In the genomic region with DNA sequence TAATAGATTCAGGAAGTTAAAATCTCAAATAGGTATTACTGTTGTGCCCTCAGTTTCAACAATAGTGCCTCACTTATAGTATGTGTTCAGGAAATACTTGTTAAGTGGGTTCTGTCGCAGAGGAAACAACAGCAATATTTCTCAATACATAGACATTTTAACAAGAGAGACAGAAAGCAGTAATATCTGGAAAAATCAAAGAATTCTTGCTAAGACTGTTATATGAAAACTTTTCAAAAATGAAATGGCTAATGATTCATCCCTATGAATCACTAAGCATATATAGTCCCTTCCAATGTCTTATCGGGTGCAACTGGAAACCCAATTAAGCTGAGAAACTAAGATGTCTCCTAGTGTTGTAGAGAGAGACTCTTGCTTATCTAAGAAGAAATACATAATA, we compare ENCODE assay signal across 26 cellular contexts.
DNase-seq lines count a peak whose midpoint lies in the region; ATAC-seq and TF ChIP-seq lines count a peak whose summit lies in the region.
"Had no signal": no experiment of that assay in that cellular context is flagged by ENCODE, and none has a peak within 500 bp of the region (broad histone marks: within the 10 kb centered on the region; RNA-seq: fewer than 3 reads in every experiment).

No MANE protein-coding gene starts in this region.

- no peak overlapping the region for H4K91ac ChIP-seq in trophoblast cell (ENCODE audit: low read depth, low read length)

- no peak overlapping the region for H2BK120ac ChIP-seq in trophoblast cell (ENCODE audit: insufficient read depth, low read length, poor library complexity)

- H3K14ac ChIP-seq in trophoblast cell (ENCODE audit: low read length), result no peak overlapping the region

- H3K27me3 ChIP-seq in adipocyte (replicated peaks; ENCODE audit: control insufficient read depth, insufficient read depth, low read length) (no peaks in the 10 kb centered on the region), trophoblast cell (ENCODE audit: insufficient read depth, low read length) (no peaks in the 10 kb centered on the region)

- no peak overlapping the region for H3K9ac ChIP-seq in adipocyte (ENCODE audit: low read length)
- no peak overlapping the region for H3K9ac ChIP-seq in trophoblast cell (ENCODE audit: low read length)

- no peaks in the 10 kb centered on the region for H3K36me3 ChIP-seq in adipocyte (ENCODE audit: control insufficient read depth, insufficient read depth, low read length, severe bottlenecking)
- no peaks in the 10 kb centered on the region for H3K36me3 ChIP-seq in trophoblast cell (ENCODE audit: control insufficient read depth in 1 of 2, insufficient read depth in 2 of 2, low read length in 2 of 2)

- no peaks in the 10 kb centered on the region for H3K9me3 Mint-ChIP-seq in HFFc6
- H3K9me3 Mint-ChIP-seq in activated T-helper 17 cell treated with anti-CD3 and anti-CD28 coated beads, Interleukin-2, amount 50 U/mL, for 72 hours, result no peaks in the 10 kb centered on the region

- H3K4me3 Mint-ChIP-seq in HFFc6, result no peak overlapping the region
- no peak overlapping the region for H3K4me3 Mint-ChIP-seq in activated T-helper 17 cell treated with anti-CD3 and anti-CD28 coated beads, Interleukin-2, amount 50 U/mL, for 72 hours
- H3K4me3 Mint-ChIP-seq: CD4-positive, CD25-positive, alpha-beta regulatory T cell; T-helper 17 cell had no signal

- DNase-seq in EH (ENCODE audit: low read depth) (peak; percentile 47), HFFc6 (peak; percentile 3), adipocyte (ENCODE audit: low read depth) (peak; percentile 34), trophoblast cell (peak; percentile 53 to 85), T-helper 2 cell (no peak)
- DNase-seq: CD4-positive, CD25-positive, alpha-beta regulatory T cell; COR-L47; DMS79; GDM1; KG1; MV-4-11; NCI-H1694; NCI-H2081 treated with DMSO at 0.1 percent for 48 hours; NCI-H2171 treated with DMSO at 0.1 percent for 48 hours; NCI-H446; NCI-H526; OCI-M1; RPMI8226; SHP77 treated with DMSO at 0.1 percent for 48 hours; SW 1271; T-helper 17 cell had no signal

- H3K9me3 ChIP-seq in adipocyte (ENCODE audit: control insufficient read depth, low read length) (no peaks in the 10 kb centered on the region), trophoblast cell (ENCODE audit: insufficient read depth, low read depth, low read length) (no peaks in the 10 kb centered on the region)
- H3K9me3 ChIP-seq: A549 had no signal

- no peak overlapping the region for H3K4me2 ChIP-seq in trophoblast cell (ENCODE audit: low read length)
- H3K4me2 ChIP-seq: A549 had no signal

- no peak for ATAC-seq in HG02938 (IDR thresholded peaks at IDR 0.05; ENCODE audit: unreplicated experiment)
- no peak for ATAC-seq in activated T-helper 17 cell treated with anti-CD3 and anti-CD28 coated beads, Interleukin-2, amount 50 U/mL, for 72 hours (replicated peaks)
- ATAC-seq: A549, T-helper 17 cell had no signal

- H3K27ac ChIP-seq in trophoblast cell (ENCODE audit: low read depth, low read length), result no peak overlapping the region
- H3K27ac ChIP-seq: A549, HL-60, SK-N-MC had no signal

- H3K4me1 Mint-ChIP-seq in HFFc6 (ENCODE audit: low read depth), result peaks cover 24% of the 10 kb centered on the region
- H3K4me1 Mint-ChIP-seq in activated T-helper 17 cell treated with anti-CD3 and anti-CD28 coated beads, Interleukin-2, amount 50 U/mL, for 72 hours, result no peaks in the 10 kb centered on the region
- H3K4me1 Mint-ChIP-seq: CD4-positive, CD25-positive, alpha-beta regulatory T cell; T-helper 17 cell had no signal

- no peak overlapping the region for H2BK12ac ChIP-seq in trophoblast cell (ENCODE audit: low read length)

- H4K8ac ChIP-seq in trophoblast cell (ENCODE audit: low read depth, low read length), result no peak overlapping the region

- no peak overlapping the region; the same call in 1 of the 2 replicates for H3K27ac Mint-ChIP-seq in HFFc6
- H3K27ac Mint-ChIP-seq in activated T-helper 17 cell treated with anti-CD3 and anti-CD28 coated beads, Interleukin-2, amount 50 U/mL, for 72 hours, result no peak overlapping the region
- H3K27ac Mint-ChIP-seq: CD4-positive, CD25-positive, alpha-beta regulatory T cell; T-helper 17 cell had no signal

- no peaks in the 10 kb centered on the region for H3K79me2 ChIP-seq in trophoblast cell (ENCODE audit: control insufficient read depth, insufficient read depth, low read length, poor library complexity)

- H3K36me3 Mint-ChIP-seq in HFFc6 (ENCODE audit: low read depth), result no peaks in the 10 kb centered on the region
- no peaks in the 10 kb centered on the region for H3K36me3 Mint-ChIP-seq in activated T-helper 17 cell treated with anti-CD3 and anti-CD28 coated beads, Interleukin-2, amount 50 U/mL, for 72 hours (ENCODE audit: low read depth)
- H3K36me3 Mint-ChIP-seq: CD4-positive, CD25-positive, alpha-beta regulatory T cell had no signal

- no peak for TF ChIP-seq CTCF in HFFc6 (IDR thresholded peaks at IDR 0.05)

- H3K4me1 ChIP-seq in adipocyte (ENCODE audit: control insufficient read depth, insufficient read depth, low read length) (no peaks in the 10 kb centered on the region), trophoblast cell (ENCODE audit: control insufficient read depth in 1 of 2, insufficient read depth in 2 of 2, low read length in 2 of 2) (no peaks in the 10 kb centered on the region)

- H3K18ac ChIP-seq in trophoblast cell (ENCODE audit: low read length), result no peak overlapping the region

- peaks cover 1% of the 10 kb centered on the region; the same call in 1 of the 2 replicates for H3K27me3 Mint-ChIP-seq in HFFc6 (ENCODE audit: insufficient read depth)
- no peaks in the 10 kb centered on the region for H3K27me3 Mint-ChIP-seq in activated T-helper 17 cell treated with anti-CD3 and anti-CD28 coated beads, Interleukin-2, amount 50 U/mL, for 72 hours
- H3K27me3 Mint-ChIP-seq: CD4-positive, CD25-positive, alpha-beta regulatory T cell; T-helper 17 cell had no signal

- no peak overlapping the region for H2BK5ac ChIP-seq in trophoblast cell (ENCODE audit: low read depth, low read length, poor library complexity)

- no peaks in the 10 kb centered on the region for H3K79me1 ChIP-seq in trophoblast cell (ENCODE audit: low read length)

- no peak overlapping the region for H3K4ac ChIP-seq in trophoblast cell (ENCODE audit: low read depth, low read length)

- H2AFZ ChIP-seq in trophoblast cell (ENCODE audit: insufficient read depth, low read length, poor library complexity), result no peak overlapping the region

- H3K23ac ChIP-seq in trophoblast cell (ENCODE audit: low read length), result no peak overlapping the region

- H3K4me3 ChIP-seq in adipocyte (ENCODE audit: low read length) (no peak overlapping the region), trophoblast cell (ENCODE audit: low read depth, low read length) (no peak overlapping the region)
- H3K4me3 ChIP-seq: A549, SK-N-MC had no signal

- H4K12ac ChIP-seq in trophoblast cell (ENCODE audit: low read depth, low read length), result no peak overlapping the region

- WGBS in trophoblast cell (ENCODE audit: extremely low coverage, insufficient coverage, insufficient read length), result no CpG with 5 or more reads among the region's 2 CpGs

- H2AK5ac ChIP-seq in trophoblast cell (ENCODE audit: low read length), result no peak overlapping the region

Comparison
In these comparisons a context has a peak if more than half of its experiments do, and no peak if none do; other contexts are left out.
1. DNase-seq: peak in EH (single experiment), HFFc6 (single experiment), adipocyte (single experiment) and trophoblast cell (2 of 2); none in T-helper 2 cell (0 of 5).